18 cellular contexts compared by ENCODE assay signal in the genomic region with DNA sequence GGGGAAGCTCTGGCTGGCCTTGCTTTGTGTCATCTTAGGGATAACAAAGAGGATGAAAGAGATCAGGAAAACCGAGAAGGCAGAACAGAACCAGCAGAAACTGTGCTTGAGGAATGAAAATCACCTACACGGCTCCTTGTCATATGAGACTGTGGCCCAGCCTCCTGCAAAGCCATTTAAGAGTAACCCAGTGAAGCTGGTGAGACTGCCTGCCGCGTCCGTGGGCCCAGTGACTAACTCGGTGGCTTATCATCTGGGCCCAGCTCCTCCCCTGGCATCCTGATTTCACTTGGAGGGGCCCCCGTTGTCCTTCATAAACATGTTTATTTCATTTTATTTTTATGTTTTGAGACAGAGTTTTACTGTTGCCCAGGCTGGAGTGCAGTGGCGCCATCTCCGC. TPM values are rescaled to one million over a fixed set of nuclear protein-coding genes. Genes with fewer than 3 reads are reported as not detected.
DNase-seq lines count a peak whose midpoint lies in the region; ATAC-seq and TF ChIP-seq lines count a peak whose summit lies in the region.
"Had no signal": no experiment of that assay in that cellular context is flagged by ENCODE, and none has a peak within 500 bp of the region (broad histone marks: within the 10 kb centered on the region; RNA-seq: fewer than 3 reads in every experiment).

No MANE protein-coding gene starts in this region.

- no peaks in the 10 kb centered on the region for H3K9me3 ChIP-seq in esophagus muscularis mucosa
- H3K9me3 ChIP-seq in uterus, result no peaks in the 10 kb centered on the region
- no peaks in the 10 kb centered on the region for H3K9me3 ChIP-seq in CD4-positive, alpha-beta memory T cell (ENCODE audit: control insufficient read depth in 1 of 2, low read length in 2 of 2)

- no peaks in the 10 kb centered on the region for H3K36me3 Mint-ChIP-seq in activated CD4-positive, alpha-beta memory T cell treated with anti-CD3 and anti-CD28 coated beads for 36 hours
- no peaks in the 10 kb centered on the region for H3K36me3 Mint-ChIP-seq in activated CD4-positive, alpha-beta memory T cell treated with anti-CD3 and anti-CD28 coated beads, Interleukin-2, amount 10 ng/mL, durations not matched to agents 7 days and 5 days (ENCODE audit: low read depth)
- H3K36me3 Mint-ChIP-seq in CD4-positive, alpha-beta memory T cell, result peaks cover 0 to 2% of the 10 kb centered on the region in 2 donors
- H3K36me3 Mint-ChIP-seq: CD14-positive monocyte had no signal

- H3K27me3 Mint-ChIP-seq in activated CD4-positive, alpha-beta memory T cell treated with anti-CD3 and anti-CD28 coated beads for 36 hours, result peaks cover 5% of the 10 kb centered on the region
- H3K27me3 Mint-ChIP-seq in activated CD4-positive, alpha-beta memory T cell treated with anti-CD3 and anti-CD28 coated beads, Interleukin-2, amount 10 ng/mL, durations not matched to agents 7 days and 5 days, result peaks cover 31% of the 10 kb centered on the region
- no peaks in the 10 kb centered on the region for H3K27me3 Mint-ChIP-seq in CD4-positive, alpha-beta memory T cell

- TF ChIP-seq CTCF in esophagus muscularis mucosa (IDR thresholded peaks at IDR 0.05) (no peak), uterus (IDR thresholded peaks at IDR 0.05) (no peak), lower leg skin (IDR thresholded peaks at IDR 0.05) (no peak)

- POLR2A ChIA-PET in activated CD4-positive, alpha-beta memory T cell treated with anti-CD3 and anti-CD28 coated beads for 36 hours (lab: Charles Lee), result interaction anchor here (1.5 kb wide), 1 partner anchor 117 kb away, joined by 4 read pairs; the partner anchor contains the start of gene PLEKHA1
- POLR2A ChIA-PET in activated CD4-positive, alpha-beta memory T cell treated with anti-CD3 and anti-CD28 coated beads, Interleukin-2, amount 10 ng/mL, durations not matched to agents 7 days and 5 days (lab: Charles Lee), result interaction anchor here (0.9 to 3.6 kb wide), 3 partner anchors 12 to 23 kb away, joined by 3 to 19 read pairs (median 4); no protein-coding TSS in a partner anchor
- POLR2A ChIA-PET in CD4-positive, alpha-beta memory T cell (lab: Charles Lee; ENCODE audit: partially characterized antibody), result interaction anchor here (2.3 to 2.6 kb wide), 2 partner anchors 24 to 59 kb away, joined by 7 to 12 read pairs; no protein-coding TSS in a partner anchor

- H3K36me3 ChIP-seq in esophagus muscularis mucosa (peaks cover 0 to 44% (median 14%) of the 10 kb centered on the region in 4 donors), uterus (no peaks in the 10 kb centered on the region)
- H3K36me3 ChIP-seq in CD4-positive, alpha-beta memory T cell (ENCODE audit: insufficient read depth, low read length), result no peaks in the 10 kb centered on the region

- WGBS in esophagus muscularis mucosa, result 82% methylated on average over 9 of the region's 9 CpGs
- WGBS in lower leg skin, 2 donors, result 60 to 74% methylated on average over 9 of the region's 9 CpGs

- peaks cover 41% of the 10 kb centered on the region for H3K4me1 Mint-ChIP-seq in activated CD4-positive, alpha-beta memory T cell treated with anti-CD3 and anti-CD28 coated beads for 36 hours (ENCODE audit: low read depth)
- peaks cover 31% of the 10 kb centered on the region for H3K4me1 Mint-ChIP-seq in activated CD4-positive, alpha-beta memory T cell treated with anti-CD3 and anti-CD28 coated beads, Interleukin-2, amount 10 ng/mL, durations not matched to agents 7 days and 5 days
- H3K4me1 Mint-ChIP-seq in CD4-positive, alpha-beta memory T cell, result peaks cover 23 to 49% (median 38%) of the 10 kb centered on the region in 4 donors

- intact Hi-C loops in activated CD4-positive, alpha-beta memory T cell treated with anti-CD3 and anti-CD28 coated beads for 36 hours (cut with micrococcal nuclease), result loop anchor here (2.0 to 5.0 kb wide), 3 partner anchors 17 to 105 kb away; no protein-coding TSS in a partner anchor
- intact Hi-C loops in esophagus muscularis mucosa (cut with DNase I), result no loop called here
- intact Hi-C loops in sciatic nerve (cut with DNase I), result no loop called here
- intact Hi-C loops in uterus (cut with DNase I; ENCODE audit: low total_unique reads), result no loop called here
- intact Hi-C loops in lower leg skin (cut with DNase I; ENCODE audit: low total_unique reads), result no loop called here
- intact Hi-C loops in CD4-positive, alpha-beta memory T cell (cut with micrococcal nuclease), result no loop called here

- no peaks in the 10 kb centered on the region for H3K9me3 Mint-ChIP-seq in activated CD4-positive, alpha-beta memory T cell treated with anti-CD3 and anti-CD28 coated beads for 36 hours
- H3K9me3 Mint-ChIP-seq in activated CD4-positive, alpha-beta memory T cell treated with anti-CD3 and anti-CD28 coated beads, Interleukin-2, amount 10 ng/mL, durations not matched to agents 7 days and 5 days, result no peaks in the 10 kb centered on the region
- H3K9me3 Mint-ChIP-seq in CD4-positive, alpha-beta memory T cell, result no peaks in the 10 kb centered on the region

- no peak overlapping the region for H3K4me3 ChIP-seq in esophagus muscularis mucosa
- no peak overlapping the region for H3K4me3 ChIP-seq in uterus
- no peak overlapping the region for H3K4me3 ChIP-seq in lower leg skin (ENCODE audit: low read depth, poor library complexity, severe bottlenecking)
- no peak overlapping the region for H3K4me3 ChIP-seq in CD4-positive, alpha-beta memory T cell (ENCODE audit: low read length in 2 of 2)
- H3K4me3 ChIP-seq: GM12878 had no signal

- no peak overlapping the region for H3K27ac Mint-ChIP-seq in activated CD4-positive, alpha-beta memory T cell treated with anti-CD3 and anti-CD28 coated beads for 36 hours
- no peak overlapping the region for H3K27ac Mint-ChIP-seq in activated CD4-positive, alpha-beta memory T cell treated with anti-CD3 and anti-CD28 coated beads, Interleukin-2, amount 10 ng/mL, durations not matched to agents 7 days and 5 days
- peak overlapping the region in 1 of 7 donors; percentile 25 for H3K27ac Mint-ChIP-seq in CD4-positive, alpha-beta memory T cell
- H3K27ac Mint-ChIP-seq: CD14-positive monocyte had no signal

- H3K27me3 ChIP-seq in esophagus muscularis mucosa, result no peaks in the 10 kb centered on the region
- no peaks in the 10 kb centered on the region for H3K27me3 ChIP-seq in uterus
- H3K27me3 ChIP-seq in CD4-positive, alpha-beta memory T cell (ENCODE audit: insufficient read depth, low read length), result no peaks in the 10 kb centered on the region

- TF ChIP-seq EP300 in esophagus muscularis mucosa (IDR thresholded peaks at IDR 0.05), result no peak

- H3K27ac ChIP-seq in esophagus muscularis mucosa (replicated peaks in 1 of 4) (peak overlapping the region in 3 of 4 donors; percentile 58 to 77 (median 71)), uterus (peak overlapping the region; percentile 73 to 84)
- H3K27ac ChIP-seq in CD4-positive, alpha-beta memory T cell (ENCODE audit: low read depth, low read length), result no peak overlapping the region

- H3K4me3 Mint-ChIP-seq in activated CD4-positive, alpha-beta memory T cell treated with anti-CD3 and anti-CD28 coated beads for 36 hours, result no peak overlapping the region
- H3K4me3 Mint-ChIP-seq in activated CD4-positive, alpha-beta memory T cell treated with anti-CD3 and anti-CD28 coated beads, Interleukin-2, amount 10 ng/mL, durations not matched to agents 7 days and 5 days, result no peak overlapping the region
- peak overlapping the region in 2 of 8 donors; percentile 25 to 56 for H3K4me3 Mint-ChIP-seq in CD4-positive, alpha-beta memory T cell
- H3K4me3 Mint-ChIP-seq: CD14-positive monocyte had no signal

- ATAC-seq in sciatic nerve, result no peak
- no peak for ATAC-seq in HG02798 (IDR thresholded peaks at IDR 0.05; ENCODE audit: poor library complexity, unreplicated experiment)
- ATAC-seq: HCT116, left colon had no signal

- H3K4me1 ChIP-seq in esophagus muscularis mucosa (peaks cover 33 to 76% (median 75%) of the 10 kb centered on the region in 4 donors), uterus (peaks cover 5 to 25% of the 10 kb centered on the region in 2 donors)
- H3K4me1 ChIP-seq in CD4-positive, alpha-beta memory T cell (ENCODE audit: insufficient read depth, low read length), result peaks cover 41% of the 10 kb centered on the region

- TF ChIP-seq POLR2A in esophagus muscularis mucosa (IDR thresholded peaks at IDR 0.05; ENCODE audit: low read depth) (no peak), uterus (IDR thresholded peaks at IDR 0.05) (no peak), lower leg skin (IDR thresholded peaks at IDR 0.05) (no peak)

- peak; percentile 37 for DNase-seq in activated CD4-positive, alpha-beta memory T cell treated with anti-CD3 and anti-CD28 coated beads for 36 hours
- no peak for DNase-seq in activated CD4-positive, alpha-beta memory T cell treated with anti-CD3 and anti-CD28 coated beads, Interleukin-2, amount 10 ng/mL, durations not matched to agents 7 days and 5 days
- DNase-seq in esophagus muscularis mucosa (ENCODE audit: extremely low spot score) (no peak), sciatic nerve (ENCODE audit: low spot score) (peak; percentile 37), uterus (no peak), lower leg skin (ENCODE audit: low spot score in 2 of 2) (no peak)
- DNase-seq in CD4-positive, alpha-beta memory T cell, result no peak
- DNase-seq: GF-D8, left colon, NCI-H1694, SW 1271 had no signal

- CTCF ChIA-PET in activated CD4-positive, alpha-beta memory T cell treated with anti-CD3 and anti-CD28 coated beads for 36 hours (lab: Charles Lee), result interaction anchor here (1.1 to 3.7 kb wide), 2 partner anchors 50 to 74 kb away, joined by 3 to 17 read pairs; no protein-coding TSS in a partner anchor
- CTCF ChIA-PET in activated CD4-positive, alpha-beta memory T cell treated with anti-CD3 and anti-CD28 coated beads, Interleukin-2, amount 10 ng/mL, durations not matched to agents 7 days and 5 days (lab: Charles Lee), result no interaction called here
- CTCF ChIA-PET in CD4-positive, alpha-beta memory T cell (lab: Charles Lee; ENCODE audit: partially characterized antibody), result interaction anchor here (0.8 to 1.6 kb wide), 3 partner anchors 56 to 193 kb away, joined by 3 to 6 read pairs (median 3); no protein-coding TSS in a partner anchor

RNA-seq across cellular contexts. Expression of gene HTRA1, which starts 30.7 kb away (rescaled TPM):
- total RNA-seq in activated CD4-positive, alpha-beta memory T cell treated with anti-CD3 and anti-CD28 coated beads for 36 hours, result not detected
- not detected for total RNA-seq in activated CD4-positive, alpha-beta memory T cell treated with anti-CD3 and anti-CD28 coated beads, Interleukin-2, amount 10 ng/mL, durations not matched to agents 7 days and 5 days
- total RNA-seq in esophagus muscularis mucosa (100 to 1,000 TPM; 101 to 146 (median 109) TPM), sciatic nerve (123 TPM), uterus (100 to 1,000 TPM in 3 of 4 donors, 10 to 100 TPM in 1; 98.3 to 153 (median 142) TPM), lower leg skin (100 to 1,000 TPM in 1 of 4 donors, 10 to 100 TPM in 3; 71.0 to 113 (median 84.1) TPM)
- under 1 TPM in 1 of 2 experiments, not detected in 1; 0.17 TPM for total RNA-seq in CD4-positive, alpha-beta memory T cell
- polyA plus RNA-seq in CD4-positive, alpha-beta memory T cell, result under 1 TPM in 1 of 2 donors, not detected in 1; 0.21 TPM
- total RNA-seq: GM12878 had no signal

RNA-seq across cellular contexts. Expression of gene ARMS2, which starts 37.6 kb away (rescaled TPM):
- not detected for total RNA-seq in activated CD4-positive, alpha-beta memory T cell treated with anti-CD3 and anti-CD28 coated beads for 36 hours
- not detected for total RNA-seq in activated CD4-positive, alpha-beta memory T cell treated with anti-CD3 and anti-CD28 coated beads, Interleukin-2, amount 10 ng/mL, durations not matched to agents 7 days and 5 days
- total RNA-seq in esophagus muscularis mucosa (1 to 10 TPM in 1 of 4 donors, not detected in 3; 1.2 TPM), sciatic nerve (not detected), uterus (not detected), lower leg skin (not detected)
- total RNA-seq in CD4-positive, alpha-beta memory T cell, result not detected
- polyA plus RNA-seq in CD4-positive, alpha-beta memory T cell, result not detected
- total RNA-seq: frontal cortex, GM12878, left colon, NCI-H460, subcutaneous adipose tissue had no signal
- polyA plus RNA-seq: CD14-positive monocyte, GM12878 had no signal

Comparison
In these comparisons a context has a peak if more than half of its experiments do, and no peak if none do; other contexts are left out.
1. DNase-seq: peak in activated CD4-positive, alpha-beta memory T cell treated with anti-CD3 and anti-CD28 coated beads for 36 hours (single experiment) and sciatic nerve (single experiment); none in activated CD4-positive, alpha-beta memory T cell treated with anti-CD3 and anti-CD28 coated beads, Interleukin-2, amount 10 ng/mL, durations not matched to agents 7 days and 5 days (single experiment), esophagus muscularis mucosa (single experiment), uterus (0 of 2), lower leg skin (0 of 2) and CD4-positive, alpha-beta memory T cell (0 of 5).
2. RNA of gene HTRA1, which starts 30.7 kb away (total RNA-seq): 98.3 to 153 TPM in uterus, 123 TPM in sciatic nerve (single experiment), 101 to 146 TPM in esophagus muscularis mucosa and 71.0 to 113 TPM in lower leg skin; 0.17 TPM in CD4-positive, alpha-beta memory T cell, not detected in activated CD4-positive, alpha-beta memory T cell treated with anti-CD3 and anti-CD28 coated beads for 36 hours and not detected in activated CD4-positive, alpha-beta memory T cell treated with anti-CD3 and anti-CD28 coated beads, Interleukin-2, amount 10 ng/mL, durations not matched to agents 7 days and 5 days; every median in the first group is over 10 times any median in the second.